ENCODE assay signal across 16 cellular contexts in genomic region chr1:235430991-235431390, GRCh38.
"Had no signal": no experiment of that assay in that cellular context is flagged by ENCODE, and none has a peak within 500 bp of the region (broad histone marks: within the 10 kb centered on the region; RNA-seq: fewer than 3 reads in every experiment).

No MANE protein-coding gene starts in this region.

- H3K27me3 ChIP-seq: adrenal gland, esophagus squamous epithelium, heart left ventricle, ovary, sigmoid colon, suprapubic skin, upper lobe of right lung had no signal

- H3K4me3 ChIP-seq: adrenal gland, esophagus squamous epithelium, heart left ventricle, ovary, sigmoid colon, suprapubic skin, upper lobe of right lung had no signal

- H3K36me3 ChIP-seq: adrenal gland, ovary had no signal

- H3K4me1 ChIP-seq: adrenal gland, esophagus squamous epithelium, suprapubic skin, upper lobe of right lung had no signal

- FAIRE-seq: frontal cortex had no signal

- DNase-seq: activated CD4-positive, alpha-beta T cell treated with anti-CD3 and anti-CD28 coated beads for 48 hours; activated CD8-positive, alpha-beta memory T cell treated with anti-CD3 and anti-CD28 coated beads for 24 hours; activated naive CD4-positive, alpha-beta T cell treated with anti-CD3 and anti-CD28 coated beads, Interleukin-2, amount 10 ng/mL, durations not matched to agents 7 days and 5 days; activated T-cell treated with anti-CD3 and anti-CD28 coated beads for 4 hours; esophagus squamous epithelium; heart left ventricle; islet precursor cell; ovary; sigmoid colon; stimulated activated CD4-positive, alpha-beta T cell treated with anti-CD3 and anti-CD28 coated beads, Interleukin-12 subunit alpha, Interleukin-12 subunit beta, amount 100 ng/mL, for 4 hours; stimulated activated naive CD8-positive, alpha-beta T cell treated with anti-CD3 and anti-CD28 coated beads, Interleukin-15, Interleukin-2, amounts not matched to agents 100 U/mL and 50 U/mL, for 24 hours; T-cell; upper lobe of right lung had no signal

- H3K27ac ChIP-seq: adrenal gland, esophagus squamous epithelium, heart left ventricle, ovary, sigmoid colon, suprapubic skin, upper lobe of right lung had no signal

- H3K9me3 ChIP-seq: adrenal gland, esophagus squamous epithelium, heart left ventricle, ovary, sigmoid colon, suprapubic skin, upper lobe of right lung had no signal
